28 cellular contexts compared by ENCODE assay signal in the genomic region with DNA sequence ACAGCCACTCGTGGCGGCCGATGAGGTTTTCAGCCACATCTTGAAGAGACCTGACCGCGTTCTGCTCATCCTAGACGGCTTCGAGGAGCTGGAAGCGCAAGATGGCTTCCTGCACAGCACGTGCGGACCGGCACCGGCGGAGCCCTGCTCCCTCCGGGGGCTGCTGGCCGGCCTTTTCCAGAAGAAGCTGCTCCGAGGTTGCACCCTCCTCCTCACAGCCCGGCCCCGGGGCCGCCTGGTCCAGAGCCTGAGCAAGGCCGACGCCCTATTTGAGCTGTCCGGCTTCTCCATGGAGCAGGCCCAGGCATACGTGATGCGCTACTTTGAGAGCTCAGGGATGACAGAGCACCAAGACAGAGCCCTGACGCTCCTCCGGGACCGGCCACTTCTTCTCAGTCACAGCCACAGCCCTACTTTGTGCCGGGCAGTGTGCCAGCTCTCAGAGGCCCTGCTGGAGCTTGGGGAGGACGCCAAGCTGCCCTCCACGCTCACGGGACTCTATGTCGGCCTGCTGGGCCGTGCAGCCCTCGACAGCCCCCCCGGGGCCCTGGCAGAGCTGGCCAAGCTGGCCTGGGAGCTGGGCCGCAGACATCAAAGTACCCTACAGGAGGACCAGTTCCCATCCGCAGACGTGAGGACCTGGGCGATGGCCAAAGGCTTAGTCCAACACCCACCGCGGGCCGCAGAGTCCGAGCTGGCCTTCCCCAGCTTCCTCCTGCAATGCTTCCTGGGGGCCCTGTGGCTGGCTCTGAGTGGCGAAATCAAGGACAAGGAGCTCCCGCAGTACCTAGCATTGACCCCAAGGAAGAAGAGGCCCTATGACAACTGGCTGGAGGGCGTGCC. TPM values are rescaled to one million over a fixed set of nuclear protein-coding genes. Genes with fewer than 3 reads are reported as not detected.
DNase-seq lines count a peak whose midpoint lies in the region; ATAC-seq, FAIRE-seq and TF ChIP-seq lines count a peak whose summit lies in the region.
"Had no signal": no experiment of that assay in that cellular context is flagged by ENCODE, and none has a peak within 500 bp of the region (broad histone marks: within the 10 kb centered on the region; RNA-seq: fewer than 3 reads in every experiment).

No MANE protein-coding gene starts in this region.

- no peak overlapping the region for H3K4me3 Mint-ChIP-seq in CD4-positive, alpha-beta T cell
- H3K4me3 Mint-ChIP-seq: activated CD4-positive, alpha-beta T cell treated with anti-CD3 and anti-CD28 coated beads for 36 hours; activated CD8-positive, alpha-beta T cell treated with anti-CD3 and anti-CD28 coated beads, Interleukin-2, amount 10 ng/mL, durations not matched to agents 7 days and 5 days; activated naive CD8-positive, alpha-beta T cell; central memory CD8-positive, alpha-beta T cell; stimulated activated naive CD8-positive, alpha-beta T cell treated with anti-CD3 and anti-CD28 coated beads, Interleukin-15, Interleukin-2, amounts not matched to agents 100 ng/mL and 50 ng/mL, for 24 hours had no signal

- no peaks in the 10 kb centered on the region for H3K36me3 Mint-ChIP-seq in CD4-positive, alpha-beta T cell (ENCODE audit: low read depth)
- H3K36me3 Mint-ChIP-seq: activated naive CD8-positive, alpha-beta T cell had no signal

- H4K20me1 ChIP-seq in HepG2 (ENCODE audit: insufficient read depth, low read length), result no peaks in the 10 kb centered on the region

- peak; percentile 78 for ATAC-seq in Right ventricle myocardium inferior
- peak; percentile 28 for ATAC-seq in HepG2
- ATAC-seq in upper lobe of right lung, result peak; percentile 76
- no peak for ATAC-seq in CD4-positive, alpha-beta T cell (ENCODE audit: poor library complexity)
- ATAC-seq: activated CD4-positive, alpha-beta T cell treated with anti-CD3 and anti-CD28 coated beads for 36 hours; activated CD8-positive, alpha-beta T cell treated with anti-CD3 and anti-CD28 coated beads, Interleukin-2, amount 10 ng/mL, durations not matched to agents 7 days and 5 days had no signal

- 52% methylated on average over 39 of the region's 46 CpGs for WGBS in HepG2 (ENCODE audit: low lambda C conversion rate)

- H3K27me3 ChIP-seq in right atrium auricular region (no peaks in the 10 kb centered on the region), HepG2 (ENCODE audit: control insufficient read depth in 1 of 2, insufficient read depth in 2 of 2, low read length in 2 of 2) (peaks cover 0 to 20% of the 10 kb centered on the region in 2 experiments; a peak in 3 of 5 replicates), upper lobe of right lung (no peaks in the 10 kb centered on the region)
- H3K27me3 ChIP-seq in CD4-positive, alpha-beta T cell (ENCODE audit: control insufficient read depth, insufficient read depth, low read length), result no peaks in the 10 kb centered on the region
- H3K27me3 ChIP-seq: ascending aorta, BE2C, tibial artery had no signal

- no peak for TF ChIP-seq CTCF in right atrium auricular region (IDR thresholded peaks at IDR 0.05)
- TF ChIP-seq CTCF in HepG2 (CRISPR knock-in tag; IDR thresholded peaks at IDR 0.05), result no peak
- no peak for TF ChIP-seq CTCF in upper lobe of right lung (IDR thresholded peaks at IDR 0.05)
- TF ChIP-seq CTCF in CD4-positive, alpha-beta T cell (IDR thresholded peaks at IDR 0.05), result no peak

- TF ChIP-seq EP300 in HepG2 (IDR thresholded peaks at IDR 0.05; ENCODE audit: low read depth in 2 of 2, low read length in 2 of 2), result no peak
- no peak for TF ChIP-seq EP300 in HepG2 (CRISPR knock-in tag; IDR thresholded peaks at IDR 0.05; ENCODE audit: borderline replicate concordance)

- H3K4me1 ChIP-seq in right atrium auricular region (no peaks in the 10 kb centered on the region), HepG2 (ENCODE audit: insufficient read depth, low read length) (no peaks in the 10 kb centered on the region), upper lobe of right lung (no peaks in the 10 kb centered on the region)
- H3K4me1 ChIP-seq: ascending aorta, BE2C had no signal

- no peaks in the 10 kb centered on the region for H3K79me2 ChIP-seq in HepG2 (ENCODE audit: insufficient read depth, low read length)

- no peak overlapping the region for H3K9ac ChIP-seq in HepG2 (ENCODE audit: insufficient read depth, low read depth, low read length)

- CTCF ChIA-PET in HepG2 (lab: Yijun Ruan, JAX; ENCODE audit: low intra/inter-chr PET ratio, low total read pairs), result no interaction called here
- CTCF ChIA-PET in CD4-positive, alpha-beta T cell (lab: Charles Lee), result no interaction called here

- H3K27ac ChIP-seq in right atrium auricular region, result no peak overlapping the region
- no peak overlapping the region for H3K27ac ChIP-seq in HepG2 (ENCODE audit: extremely low read length, insufficient read depth, low read length)
- no peak overlapping the region for H3K27ac ChIP-seq in upper lobe of right lung
- no peak overlapping the region for H3K27ac ChIP-seq in CD4-positive, alpha-beta T cell (ENCODE audit: low read depth, low read length)
- H3K27ac ChIP-seq: ascending aorta, SK-N-MC, tibial artery had no signal

- intact Hi-C loops in Right ventricle myocardium inferior (cut with DNase I), result no loop called here
- intact Hi-C loops in HepG2 (cut with micrococcal nuclease; ENCODE audit: unreplicated experiment), result no loop called here
- intact Hi-C loops in upper lobe of right lung (cut with DNase I), result no loop called here
- intact Hi-C loops in CD4-positive, alpha-beta T cell (cut with DNase I, micrococcal nuclease), result no loop called here

- H3K4me3 ChIP-seq in right atrium auricular region (no peak overlapping the region), HepG2 (replicated peaks in 1 of 3; ENCODE audit: insufficient read depth in 1 of 3, low read depth in 2 of 3, low read length in 3 of 3) (no peak overlapping the region), upper lobe of right lung (no peak overlapping the region)
- H3K4me3 ChIP-seq: ascending aorta, SK-N-MC, tibial artery had no signal

- H3K36me3 ChIP-seq in right atrium auricular region, result no peaks in the 10 kb centered on the region
- H3K36me3 ChIP-seq in HepG2 (replicated peaks in 1 of 2; ENCODE audit: control insufficient read depth in 1 of 2, insufficient read depth in 2 of 2, low read length in 2 of 2), result no peaks in the 10 kb centered on the region
- peaks cover 54% of the 10 kb centered on the region for H3K36me3 ChIP-seq in upper lobe of right lung
- H3K36me3 ChIP-seq: BE2C had no signal

- TF ChIP-seq POLR2A in HepG2 (IDR thresholded peaks at IDR 0.05; ENCODE audit: insufficient read depth in 1 of 2, low read depth in 2 of 2, low read length in 2 of 2), result no peak

- FAIRE-seq in HepG2 (lab: Jason Lieb, UNC), result no peak
- FAIRE-seq: A204.1 had no signal

- peaks cover 0 to 7% of the 10 kb centered on the region in 2 donors for H3K9me3 ChIP-seq in right atrium auricular region
- no peaks in the 10 kb centered on the region for H3K9me3 ChIP-seq in HepG2 (ENCODE audit: low read length)
- H3K9me3 ChIP-seq in upper lobe of right lung, result no peaks in the 10 kb centered on the region
- H3K9me3 ChIP-seq in CD4-positive, alpha-beta T cell (ENCODE audit: control insufficient read depth, low read length), result no peaks in the 10 kb centered on the region
- H3K9me3 ChIP-seq: BE2C had no signal

- POLR2A ChIA-PET in HepG2 (lab: Yijun Ruan, JAX), result no interaction called here
- POLR2A ChIA-PET in CD4-positive, alpha-beta T cell (lab: Charles Lee), result no interaction called here

- no TSS peak for BruUV-seq in HepG2 (replicated peaks; lab: Mats Ljungman, UMichigan)

- H3K27me3 Mint-ChIP-seq in CD4-positive, alpha-beta T cell, result no peaks in the 10 kb centered on the region
- H3K27me3 Mint-ChIP-seq: activated CD4-positive, alpha-beta T cell treated with anti-CD3 and anti-CD28 coated beads for 36 hours; activated naive CD8-positive, alpha-beta T cell; central memory CD8-positive, alpha-beta T cell; stimulated activated naive CD8-positive, alpha-beta T cell treated with anti-CD3 and anti-CD28 coated beads, Interleukin-15, Interleukin-2, amounts not matched to agents 100 ng/mL and 50 ng/mL, for 24 hours had no signal

- no peak overlapping the region for H3K4me2 ChIP-seq in HepG2 (ENCODE audit: low read depth, low read length)

- H3K27ac Mint-ChIP-seq in CD4-positive, alpha-beta T cell, result no peak overlapping the region
- H3K27ac Mint-ChIP-seq: activated CD4-positive, alpha-beta T cell treated with anti-CD3 and anti-CD28 coated beads for 36 hours; activated CD8-positive, alpha-beta T cell treated with anti-CD3 and anti-CD28 coated beads, Interleukin-2, amount 10 ng/mL, durations not matched to agents 7 days and 5 days; activated naive CD8-positive, alpha-beta T cell; stimulated activated naive CD8-positive, alpha-beta T cell treated with anti-CD3 and anti-CD28 coated beads, Interleukin-15, Interleukin-2, amounts not matched to agents 100 ng/mL and 50 ng/mL, for 24 hours had no signal

- DNase-seq in Right ventricle myocardium inferior (ENCODE audit: missing footprints), result no peak
- DNase-seq in right atrium auricular region (ENCODE audit: low spot score), result no peak
- DNase-seq in cerebellum (ENCODE audit: low spot score), result peak; percentile 51
- no peak for DNase-seq in HepG2 (ENCODE audit: low spot score)
- DNase-seq in upper lobe of right lung, result peak; percentile 84
- no peak for DNase-seq in effector CD8-positive, alpha-beta T cell (lab: John Stamatoyannopoulos, UW)
- DNase-seq in CD4-positive, alpha-beta T cell, result no peak
- DNase-seq in stimulated activated CD4-positive, alpha-beta T cell treated with anti-CD3 and anti-CD28 coated beads, Interleukin-15, amount 100 ng/mL, for 24 hours, result no peak
- DNase-seq: activated CD4-positive, alpha-beta T cell treated with anti-CD3 and anti-CD28 coated beads for 36 hours; activated CD8-positive, alpha-beta T cell treated with anti-CD3 and anti-CD28 coated beads, Interleukin-2, amount 10 ng/mL, durations not matched to agents 7 days and 5 days; BE2C; GF-D8; IMR-90; kidney glomerular epithelial cell; mesenchymal stem cell; NCI-H1105; NCI-H2029 treated with DMSO at 0.1 percent for 48 hours; NCI-H2227 treated with DMSO at 0.1 percent for 48 hours; NCI-H526 treated with DMSO at 0.1 percent for 48 hours; RPMI8226; T-helper 2 cell had no signal

- no peaks in the 10 kb centered on the region for H3K9me3 Mint-ChIP-seq in CD4-positive, alpha-beta T cell
- H3K9me3 Mint-ChIP-seq: central memory CD8-positive, alpha-beta T cell had no signal

- in situ Hi-C loops in HepG2 (cut with HindIII; ENCODE audit: extremely low pct_ligation_motif_present, low pct_unique_long_range_greater_than_20kb), result no loop called here

- H2AFZ ChIP-seq in HepG2 (ENCODE audit: low read length), result no peak overlapping the region

- no peaks in the 10 kb centered on the region for H3K4me1 Mint-ChIP-seq in CD4-positive, alpha-beta T cell (ENCODE audit: low read depth)
- H3K4me1 Mint-ChIP-seq: activated CD4-positive, alpha-beta T cell treated with anti-CD3 and anti-CD28 coated beads for 36 hours; central memory CD8-positive, alpha-beta T cell had no signal

- TF ChIP-seq RAD21 in HepG2 (CRISPR knock-in tag; IDR thresholded peaks at IDR 0.05), result no peak

RNA-seq across cellular contexts. Expression of gene CIITA, which starts 30.1 kb away (rescaled TPM):
- 11.0 TPM for total RNA-seq in Right ventricle myocardium inferior
- total RNA-seq in right atrium auricular region, result 1 to 10 TPM; 3.2 to 3.4 TPM
- total RNA-seq in cerebellum, result 0.36 TPM
- total RNA-seq in HepG2 (2016; rRNA removed; fragmentation: Illumina TruSeq; extraction: Trizol), result 0.09 and 0.11 TPM in 2 replicates
- total RNA-seq in HepG2 (2016; cell fraction: cytosol; rRNA removed; fragmentation: Illumina TruSeq; extraction: Trizol; ENCODE audit: low read depth), result 0.09 TPM in 1 of 2 replicates, not detected in the other
- total RNA-seq in HepG2 (2016; cell fraction: insoluble cytoplasmic fraction; rRNA removed; fragmentation: Illumina TruSeq; extraction: Trizol), result 0.10 and 0.13 TPM in 2 replicates
- 0.09 and 0.21 TPM in 2 replicates for total RNA-seq in HepG2 (2016; cell fraction: membrane; rRNA removed; fragmentation: Illumina TruSeq; extraction: Trizol)
- total RNA-seq in HepG2 (2016; cell fraction: nucleus; rRNA removed; fragmentation: Illumina TruSeq; extraction: Trizol), result 0.19 TPM in 1 of 2 replicates, not detected in the other
- polyA plus RNA-seq in HepG2 (2011; rRNA removed), result 0.05 and 0.08 TPM in 2 replicates
- 0.10 and 0.11 TPM in 2 replicates for polyA plus RNA-seq in HepG2 (2011; cell fraction: cytosol; rRNA removed)
- 0.28 and 0.47 TPM in 2 replicates for polyA plus RNA-seq in HepG2 (2011; cell fraction: nucleus; rRNA removed)
- polyA plus RNA-seq in HepG2 (2012), result 0.36 and 0.56 TPM in 2 replicates
- 0.11 and 0.14 TPM in 2 replicates for polyA plus RNA-seq in HepG2 (2016; cell fraction: cytosol; fragmentation: Illumina TruSeq; extraction: Trizol; ENCODE audit: low read depth)
- 0.13 TPM in 1 of 2 replicates, not detected in the other for polyA plus RNA-seq in HepG2 (2016; cell fraction: insoluble cytoplasmic fraction; fragmentation: Illumina TruSeq; extraction: Trizol; ENCODE audit: low read depth)
- 0.24 TPM in 1 of 2 replicates, not detected in the other for polyA plus RNA-seq in HepG2 (2016; cell fraction: membrane; fragmentation: Illumina TruSeq; extraction: Trizol; ENCODE audit: low read depth)
- 0.15 TPM in 1 of 2 replicates, not detected in the other for polyA plus RNA-seq in HepG2 (2016; cell fraction: nucleus; fragmentation: Illumina TruSeq; extraction: Trizol; ENCODE audit: insufficient read depth, low read depth)
- polyA minus RNA-seq in HepG2 (2011; rRNA and poly(A)+ RNA removed; ENCODE audit: low replicate concordance), result 0.06 and 1.5 TPM in 2 replicates
- 0.26 TPM in 1 of 2 replicates, not detected in the other for polyA minus RNA-seq in HepG2 (2011; cell fraction: cytosol; rRNA and poly(A)+ RNA removed)
- polyA minus RNA-seq in HepG2 (2011; cell fraction: nucleus; rRNA and poly(A)+ RNA removed), result 0.12 and 0.26 TPM in 2 replicates
- 78.9 TPM for total RNA-seq in upper lobe of right lung
- total RNA-seq in CD4-positive, alpha-beta T cell, result 1 to 10 TPM; 2.4 to 3.0 TPM
- total RNA-seq: IMR-90 had no signal

RNA-seq across cellular contexts. Expression of gene DEXI, which starts 35.1 kb away (rescaled TPM):
- total RNA-seq in Right ventricle myocardium inferior (121 TPM), right atrium auricular region (100 to 1,000 TPM; 129 to 164 TPM), cerebellum (18.6 TPM), HepG2 (2016; rRNA removed; fragmentation: Illumina TruSeq; extraction: Trizol) (57.9 and 70.4 TPM in 2 replicates), upper lobe of right lung (36.3 TPM)
- 68.6 and 86.7 TPM in 2 replicates for total RNA-seq in HepG2 (2016; cell fraction: cytosol; rRNA removed; fragmentation: Illumina TruSeq; extraction: Trizol; ENCODE audit: low read depth)
- 54.1 and 71.8 TPM in 2 replicates for total RNA-seq in HepG2 (2016; cell fraction: insoluble cytoplasmic fraction; rRNA removed; fragmentation: Illumina TruSeq; extraction: Trizol)
- total RNA-seq in HepG2 (2016; cell fraction: membrane; rRNA removed; fragmentation: Illumina TruSeq; extraction: Trizol), result 117 and 144 TPM in 2 replicates
- total RNA-seq in HepG2 (2016; cell fraction: nucleus; rRNA removed; fragmentation: Illumina TruSeq; extraction: Trizol), result 35.4 and 46.3 TPM in 2 replicates
- 51.5 and 54.4 TPM in 2 replicates for polyA plus RNA-seq in HepG2 (2011; rRNA removed)
- polyA plus RNA-seq in HepG2 (2011; cell fraction: cytosol; rRNA removed), result 69.5 and 78.6 TPM in 2 replicates
- polyA plus RNA-seq in HepG2 (2011; cell fraction: nucleus; rRNA removed), result 40.4 and 50.2 TPM in 2 replicates
- 45.6 and 55.0 TPM in 2 replicates for polyA plus RNA-seq in HepG2 (2012)
- polyA plus RNA-seq in HepG2 (2016; cell fraction: cytosol; fragmentation: Illumina TruSeq; extraction: Trizol; ENCODE audit: low read depth), result 70.9 and 88.4 TPM in 2 replicates
- 58.1 and 70.0 TPM in 2 replicates for polyA plus RNA-seq in HepG2 (2016; cell fraction: insoluble cytoplasmic fraction; fragmentation: Illumina TruSeq; extraction: Trizol; ENCODE audit: low read depth)
- 120 and 124 TPM in 2 replicates for polyA plus RNA-seq in HepG2 (2016; cell fraction: membrane; fragmentation: Illumina TruSeq; extraction: Trizol; ENCODE audit: low read depth)
- 60.2 and 65.5 TPM in 2 replicates for polyA plus RNA-seq in HepG2 (2016; cell fraction: nucleus; fragmentation: Illumina TruSeq; extraction: Trizol; ENCODE audit: insufficient read depth, low read depth)
- polyA minus RNA-seq in HepG2 (2011; rRNA and poly(A)+ RNA removed; ENCODE audit: low replicate concordance), result 31.7 and 71.0 TPM in 2 replicates
- 34.2 and 35.1 TPM in 2 replicates for polyA minus RNA-seq in HepG2 (2011; cell fraction: cytosol; rRNA and poly(A)+ RNA removed)
- 24.7 and 27.7 TPM in 2 replicates for polyA minus RNA-seq in HepG2 (2011; cell fraction: nucleus; rRNA and poly(A)+ RNA removed)
- total RNA-seq in CD4-positive, alpha-beta T cell, result 1 to 10 TPM; 5.8 to 7.2 TPM

RNA-seq across cellular contexts. Expression of gene CLEC16A, which starts 37.2 kb away (rescaled TPM):
- 23.0 TPM for total RNA-seq in Right ventricle myocardium inferior
- total RNA-seq in right atrium auricular region, result 10 to 100 TPM; 24.1 to 49.0 TPM
- total RNA-seq in cerebellum, result 28.8 TPM
- 10.3 and 13.6 TPM in 2 replicates for total RNA-seq in HepG2 (2016; rRNA removed; fragmentation: Illumina TruSeq; extraction: Trizol)
- 35.7 and 39.7 TPM in 2 replicates for total RNA-seq in HepG2 (2016; cell fraction: cytosol; rRNA removed; fragmentation: Illumina TruSeq; extraction: Trizol; ENCODE audit: low read depth)
- total RNA-seq in HepG2 (2016; cell fraction: insoluble cytoplasmic fraction; rRNA removed; fragmentation: Illumina TruSeq; extraction: Trizol), result 10.6 and 12.8 TPM in 2 replicates
- total RNA-seq in HepG2 (2016; cell fraction: membrane; rRNA removed; fragmentation: Illumina TruSeq; extraction: Trizol), result 14.4 and 15.9 TPM in 2 replicates
- total RNA-seq in HepG2 (2016; cell fraction: nucleus; rRNA removed; fragmentation: Illumina TruSeq; extraction: Trizol), result 17.5 and 18.7 TPM in 2 replicates
- polyA plus RNA-seq in HepG2 (2011; rRNA removed), result 8.5 and 9.5 TPM in 2 replicates
- polyA plus RNA-seq in HepG2 (2011; cell fraction: cytosol; rRNA removed), result 6.6 and 6.8 TPM in 2 replicates
- polyA plus RNA-seq in HepG2 (2011; cell fraction: nucleus; rRNA removed), result 17.0 and 19.5 TPM in 2 replicates
- 10.3 and 12.0 TPM in 2 replicates for polyA plus RNA-seq in HepG2 (2012)
- 1.7 and 1.9 TPM in 2 replicates for polyA plus RNA-seq in HepG2 (2016; cell fraction: cytosol; fragmentation: Illumina TruSeq; extraction: Trizol; ENCODE audit: low read depth)
- polyA plus RNA-seq in HepG2 (2016; cell fraction: insoluble cytoplasmic fraction; fragmentation: Illumina TruSeq; extraction: Trizol; ENCODE audit: low read depth), result 11.8 and 14.0 TPM in 2 replicates
- 3.4 and 4.4 TPM in 2 replicates for polyA plus RNA-seq in HepG2 (2016; cell fraction: membrane; fragmentation: Illumina TruSeq; extraction: Trizol; ENCODE audit: low read depth)
- polyA plus RNA-seq in HepG2 (2016; cell fraction: nucleus; fragmentation: Illumina TruSeq; extraction: Trizol; ENCODE audit: insufficient read depth, low read depth), result 22.7 and 25.7 TPM in 2 replicates
- polyA minus RNA-seq in HepG2 (2011; rRNA and poly(A)+ RNA removed; ENCODE audit: low replicate concordance), result 24.9 and 35.4 TPM in 2 replicates
- 14.4 and 19.0 TPM in 2 replicates for polyA minus RNA-seq in HepG2 (2011; cell fraction: cytosol; rRNA and poly(A)+ RNA removed)
- polyA minus RNA-seq in HepG2 (2011; cell fraction: nucleus; rRNA and poly(A)+ RNA removed), result 25.8 and 32.0 TPM in 2 replicates
- total RNA-seq in upper lobe of right lung, result 36.9 TPM
- total RNA-seq in CD4-positive, alpha-beta T cell, result 10 to 100 TPM; 21.7 to 22.7 TPM

Comparison
In these comparisons a context has a peak if more than half of its experiments do, and no peak if none do; other contexts are left out.
1. DNase-seq: peak in cerebellum (single experiment) and upper lobe of right lung (single experiment); none in Right ventricle myocardium inferior (single experiment), right atrium auricular region (single experiment), HepG2 (single experiment), effector CD8-positive, alpha-beta T cell (single experiment), CD4-positive, alpha-beta T cell (0 of 10) and stimulated activated CD4-positive, alpha-beta T cell treated with anti-CD3 and anti-CD28 coated beads, Interleukin-15, amount 100 ng/mL, for 24 hours (single experiment).